15 cellular contexts compared by ENCODE assay signal in the genomic region with DNA sequence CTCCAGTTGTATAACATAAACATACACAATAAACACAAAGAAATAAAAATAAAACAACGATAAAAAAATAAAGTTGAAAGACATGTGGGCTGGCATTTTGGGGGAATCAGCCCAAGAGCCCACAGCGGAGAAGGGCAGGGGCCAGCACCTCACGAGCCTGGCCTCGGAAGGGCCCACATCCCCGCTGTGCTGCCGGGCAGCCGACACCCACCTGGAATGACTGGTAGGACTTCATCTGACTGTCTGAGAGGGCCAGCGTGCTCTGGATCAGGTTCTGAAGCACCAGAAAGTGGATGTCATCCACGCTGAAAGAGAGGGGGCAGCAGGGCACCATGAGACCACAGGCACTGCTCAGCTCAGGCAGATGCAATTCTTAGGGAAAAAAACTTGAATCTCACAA.
"Had no signal": no experiment of that assay in that cellular context is flagged by ENCODE, and none has a peak within 500 bp of the region (broad histone marks: within the 10 kb centered on the region; RNA-seq: fewer than 3 reads in every experiment).

No MANE protein-coding gene starts in this region.

- H3K79me2 ChIP-seq: hepatocyte had no signal

- DNase-seq: activated CD4-positive, alpha-beta T cell treated with anti-CD3 and anti-CD28 coated beads, Interleukin-2, amount 10 ng/mL, durations not matched to agents 7 days and 5 days; activated CD8-positive, alpha-beta memory T cell treated with anti-CD3 and anti-CD28 coated beads for 24 hours; activated naive CD8-positive, alpha-beta T cell treated with anti-CD3 and anti-CD28 coated beads for 36 hours; amygdala; left lung; natural killer cell; stimulated activated naive CD8-positive, alpha-beta T cell treated with anti-CD3 and anti-CD28 coated beads, Interleukin-15, amount 100 ng/mL, for 72 hours; testis; upper lobe of left lung had no signal

- H3K4me1 ChIP-seq: left lung, testis had no signal

- H3K4me3 Mint-ChIP-seq: activated CD4-positive, alpha-beta T cell treated with anti-CD3 and anti-CD28 coated beads, Interleukin-2, amount 10 ng/mL, durations not matched to agents 7 days and 5 days; activated naive CD8-positive, alpha-beta T cell treated with anti-CD3 and anti-CD28 coated beads for 36 hours; activated T-helper 1 cell treated with anti-CD3 and anti-CD28 coated beads, Interleukin-12 subunit alpha, Interleukin-12 subunit beta, Interleukin-2, Interleukin-4 antibody, amounts not matched to agents 30 ng/mL and 10 ng/mL and 1 ng/mL, durations not matched to agents 14 hours and 24 hours and 36 hours; natural killer cell; stimulated activated naive CD8-positive, alpha-beta T cell treated with anti-CD3 and anti-CD28 coated beads, Interleukin-15, amount 100 ng/mL, for 72 hours; T-helper 2 cell treated with Interferon-gamma antibody and Interleukin-4, amounts not matched to agents 5 μg/mL and 100 μg/mL, for 36 hours had no signal

- H3K27me3 ChIP-seq: hepatocyte, left lung, testis, upper lobe of left lung had no signal

- H3K27ac Mint-ChIP-seq: activated CD4-positive, alpha-beta T cell treated with anti-CD3 and anti-CD28 coated beads, Interleukin-2, amount 10 ng/mL, durations not matched to agents 7 days and 5 days; activated naive CD8-positive, alpha-beta T cell treated with anti-CD3 and anti-CD28 coated beads for 36 hours; activated T-helper 1 cell treated with anti-CD3 and anti-CD28 coated beads, Interleukin-12 subunit alpha, Interleukin-12 subunit beta, Interleukin-2, Interleukin-4 antibody, amounts not matched to agents 30 ng/mL and 10 ng/mL and 1 ng/mL, durations not matched to agents 14 hours and 24 hours and 36 hours; progenitor cell of endocrine pancreas had no signal

- ATAC-seq: esophagus mucosa; left lung; natural killer cell; right cardiac atrium; stimulated activated naive CD8-positive, alpha-beta T cell treated with anti-CD3 and anti-CD28 coated beads, Interleukin-15, amount 100 ng/mL, for 72 hours had no signal

- H3K9me3 Mint-ChIP-seq: activated CD4-positive, alpha-beta T cell treated with anti-CD3 and anti-CD28 coated beads, Interleukin-2, amount 10 ng/mL, durations not matched to agents 7 days and 5 days; activated naive CD8-positive, alpha-beta T cell treated with anti-CD3 and anti-CD28 coated beads for 36 hours; activated T-helper 1 cell treated with anti-CD3 and anti-CD28 coated beads, Interleukin-12 subunit alpha, Interleukin-12 subunit beta, Interleukin-2, Interleukin-4 antibody, amounts not matched to agents 30 ng/mL and 10 ng/mL and 1 ng/mL, durations not matched to agents 14 hours and 24 hours and 36 hours; natural killer cell; stimulated activated naive CD8-positive, alpha-beta T cell treated with anti-CD3 and anti-CD28 coated beads, Interleukin-15, amount 100 ng/mL, for 72 hours; T-helper 2 cell treated with Interferon-gamma antibody and Interleukin-4, amounts not matched to agents 5 μg/mL and 100 μg/mL, for 36 hours had no signal

- H3K27ac ChIP-seq: hepatocyte, left lung, testis, upper lobe of left lung had no signal

- H3K27me3 Mint-ChIP-seq: activated CD4-positive, alpha-beta T cell treated with anti-CD3 and anti-CD28 coated beads, Interleukin-2, amount 10 ng/mL, durations not matched to agents 7 days and 5 days; activated naive CD8-positive, alpha-beta T cell treated with anti-CD3 and anti-CD28 coated beads for 36 hours; progenitor cell of endocrine pancreas; stimulated activated naive CD8-positive, alpha-beta T cell treated with anti-CD3 and anti-CD28 coated beads, Interleukin-15, amount 100 ng/mL, for 72 hours had no signal

- H3K4me3 ChIP-seq: hepatocyte, left lung, testis, upper lobe of left lung had no signal

- H3K4me1 Mint-ChIP-seq: activated CD4-positive, alpha-beta T cell treated with anti-CD3 and anti-CD28 coated beads, Interleukin-2, amount 10 ng/mL, durations not matched to agents 7 days and 5 days; activated naive CD8-positive, alpha-beta T cell treated with anti-CD3 and anti-CD28 coated beads for 36 hours; stimulated activated naive CD8-positive, alpha-beta T cell treated with anti-CD3 and anti-CD28 coated beads, Interleukin-15, amount 100 ng/mL, for 72 hours had no signal

- H3K4me2 ChIP-seq: hepatocyte had no signal

- H2AFZ ChIP-seq: hepatocyte had no signal

- H3K9me3 ChIP-seq: left lung, testis, upper lobe of left lung had no signal
